ENCODE assay signal across 26 cellular contexts in genomic region chr10:68553599-68553998, GRCh38.
"Had no signal": no experiment of that assay in that cellular context is flagged by ENCODE, and none has a peak within 500 bp of the region (broad histone marks: within the 10 kb centered on the region; RNA-seq: fewer than 3 reads in every experiment).

No MANE protein-coding gene starts in this region.

- H3K27ac ChIP-seq: HL-60, PC-9, Peyer's patch, SJCRH30, SK-N-MC had no signal

- DNase-seq: Karpas-422; KG1; MG63; NCI-H1092; NCI-H1105 treated with DMSO at 0.1 percent for 48 hours; NCI-H1417 treated with DMSO at 0.1 percent for 48 hours; NCI-H146; NCI-H1694 treated with DMSO at 0.1 percent for 48 hours; NCI-H1930; NCI-H2081; NCI-H2107; NCI-H226; NCI-H446; NCI-H510A; NCI-H524 treated with DMSO at 0.1 percent for 48 hours; NCI-H69; NCI-H774; NK-92 treated with Interleukin-12 subunit alpha and Interleukin-12 subunit beta, amount 100 ng/mL, for 24 hours; OCI-M1; PC-9; Peyer's patch; SHP77 treated with DMSO at 0.1 percent for 48 hours; SJCRH30 had no signal

- ATAC-seq: Right ventricle myocardium inferior had no signal

- H3K27me3 ChIP-seq: MG63, Peyer's patch, SJCRH30 had no signal

- H3K4me3 ChIP-seq: MG63, PC-9, Peyer's patch, SJCRH30, SK-N-MC had no signal

- H3K9me3 ChIP-seq: MG63, Peyer's patch, SJCRH30 had no signal

- H3K4me1 ChIP-seq: Peyer's patch, SJCRH30 had no signal

- H3K36me3 ChIP-seq: MG63, Peyer's patch, SJCRH30 had no signal

- H2AFZ ChIP-seq: PC-9 had no signal
